ENCODE assay signal across 8 cellular contexts in genomic region chr11:808427-809286, GRCh38. TPM values are rescaled to one million over a fixed set of nuclear protein-coding genes. Genes with fewer than 3 reads are reported as not detected.
DNase-seq lines count a peak whose midpoint lies in the region; ATAC-seq, FAIRE-seq and TF ChIP-seq lines count a peak whose summit lies in the region.

No MANE protein-coding gene starts in this region.

- no peak for TF ChIP-seq POLR2A in GM12891 (IDR thresholded peaks at IDR 0.05; ENCODE audit: low read depth, low read length)

- H3K4me1 Mint-ChIP-seq in MCF 10A (ENCODE audit: insufficient read depth, unreplicated experiment), result peaks cover 12% of the 10 kb centered on the region
- H3K4me1 Mint-ChIP-seq in type B pancreatic cell (ENCODE audit: unreplicated experiment), result peaks cover 10% of the 10 kb centered on the region

- peak; percentile 67 for ATAC-seq in lung (ENCODE audit: insufficient read depth, low FRiP score)

- TF ChIP-seq CTCF in MCF 10A (IDR thresholded peaks at IDR 0.05; ENCODE audit: unreplicated experiment) (no peak), lung (IDR thresholded peaks at IDR 0.05; ENCODE audit: control extremely low read depth, extremely low read depth) (no peak), type B pancreatic cell (conservative IDR thresholded peaks at IDR 0.05) (no peak)

- 29 to 37% methylated on average over 31 to 36 of the region's 36 CpGs for WGBS in lung, 2 donors

- H3K9me3 Mint-ChIP-seq in MCF 10A (ENCODE audit: unreplicated experiment) (no peaks in the 10 kb centered on the region), type B pancreatic cell (no peaks in the 10 kb centered on the region)

- H3K27me3 Mint-ChIP-seq in MCF 10A (ENCODE audit: insufficient read depth, unreplicated experiment) (no peaks in the 10 kb centered on the region), type B pancreatic cell (no peaks in the 10 kb centered on the region)

- H3K4me3 Mint-ChIP-seq in MCF 10A (ENCODE audit: unreplicated experiment) (peak overlapping the region; percentile 95), type B pancreatic cell (peak overlapping the region; percentile 95)

- peak overlapping the region; percentile 94 to 97 for H3K27ac ChIP-seq in lung (ENCODE audit: low read depth in 1 of 2, low read length in 1 of 2)

- POLR2A ChIA-PET in MCF 10A (lab: Yijun Ruan, JAX) (interaction anchor here (0.7 to 8.3 kb wide), 22 partner anchors 8 to 599 kb away, joined by 3 to 149 read pairs (median 6); partner anchors contain the start of genes AP2A2, CD151, CEND1 and DEAF1), HEK293T (lab: Yijun Ruan, JAX) (interaction anchor here (0.5 to 2.2 kb wide), 11 partner anchors 10 to 89 kb away, joined by 3 to 39 read pairs (median 4); partner anchors contain the start of genes CD151, PNPLA2, POLR2L and TSPAN4)

- H3K36me3 ChIP-seq in lung (ENCODE audit: control insufficient read depth in 2 of 2, insufficient read depth in 2 of 2, low read length in 2 of 2), result peaks cover 0 to 24% of the 10 kb centered on the region in 2 donors

- H3K9me3 ChIP-seq in lung (ENCODE audit: control insufficient read depth in 2 of 2, insufficient read depth in 1 of 2, low read length in 1 of 2), result no peaks in the 10 kb centered on the region

- H3K27ac Mint-ChIP-seq in MCF 10A (ENCODE audit: low read depth, unreplicated experiment), result peak overlapping the region; percentile 97
- H3K27ac Mint-ChIP-seq in type B pancreatic cell, result peak overlapping the region; percentile 98

- FAIRE-seq in GM12891 (lab: Jason Lieb, UNC), result peak; percentile 35

- in situ Hi-C loops in KBM-7 (cut with MboI; ENCODE audit: low pct_unique_long_range_greater_than_20kb, low sequenced_read_pairs), result no loop called here

- H3K4me1 ChIP-seq in lung (ENCODE audit: control insufficient read depth in 2 of 2, insufficient read depth in 2 of 2, low read length in 2 of 2), result peaks cover 14% of the 10 kb centered on the region in 2 donors

- H3K36me3 Mint-ChIP-seq in MCF 10A (ENCODE audit: insufficient read depth, unreplicated experiment) (peaks cover 56% of the 10 kb centered on the region), type B pancreatic cell (no peaks in the 10 kb centered on the region)

- BruUV-seq in MCF 10A (replicated peaks; lab: Mats Ljungman, UMichigan), result TSS peak; percentile 73

- H3K4me3 ChIP-seq in lung, result peak overlapping the region; percentile 66

- DNase-seq in GM12891 (ENCODE audit: insufficient read length, low spot score) (no peak), M059J (ENCODE audit: low read depth) (peak; percentile 83), MCF 10A (ENCODE audit: unreplicated experiment) (no peak), lung (ENCODE audit: low spot score) (no peak), type B pancreatic cell (ENCODE audit: extremely low spot score, unreplicated experiment) (no peak), KBM-7 (no peak), HPDE6-E6E7 (ENCODE audit: extremely low spot score) (no peak), HEK293T (ENCODE audit: extremely low spot score) (no peak)

- no peaks in the 10 kb centered on the region for H3K27me3 ChIP-seq in lung (ENCODE audit: control insufficient read depth, insufficient read depth)

- CTCF ChIA-PET in MCF 10A (lab: Yijun Ruan, JAX) (interaction anchor here (0.7 to 0.8 kb wide), 2 partner anchors 44 to 110 kb away, joined by 3 to 4 read pairs; no protein-coding TSS in a partner anchor), HEK293T (lab: Yijun Ruan, JAX) (no interaction called here)

- intact Hi-C loops in MCF 10A (cut with micrococcal nuclease), result loop anchor here (5.0 kb wide), 1 partner anchor 34 kb away; the partner anchor contains the start of genes POLR2L and TSPAN4

TF ChIP-seq in GM12891, 5 proteins besides CTCF, POLR2A, EP300 and RAD21:
- no peak for TF ChIP-seq SPI1 (IDR thresholded peaks at IDR 0.05; ENCODE audit: low read depth, low read length)
- no peak for TF ChIP-seq PAX5 (IDR thresholded peaks at IDR 0.05; ENCODE audit: insufficient read depth, low read length, severe bottlenecking)
- TF ChIP-seq POLR2AphosphoS5 (IDR thresholded peaks at IDR 0.05; ENCODE audit: low read depth, low read length), result no peak
- no peak for TF ChIP-seq POU2F2 (IDR thresholded peaks at IDR 0.05; ENCODE audit: low read depth, low read length)
- no peak for TF ChIP-seq TAF1 (IDR thresholded peaks at IDR 0.05; ENCODE audit: low read depth, low read length)

TF ChIP-seq in HEK293T, 16 proteins besides CTCF, POLR2A, EP300 and RAD21:
- TF ChIP-seq LEF1 (IDR thresholded peaks at IDR 0.05; ENCODE audit: borderline replicate concordance) (no peak), ZNF384 (IDR thresholded peaks at IDR 0.05) (no peak), BHLHE40 (IDR thresholded peaks at IDR 0.05; ENCODE audit: borderline replicate concordance) (no peak), ELF4 (IDR thresholded peaks at IDR 0.05) (no peak), FOXA1 (IDR thresholded peaks at IDR 0.05) (no peak), FOXK2 (IDR thresholded peaks at IDR 0.05) (no peak)

RNA-seq across cellular contexts. Expression of gene RPLP2, which starts 1.1 kb away (rescaled TPM):
- polyA plus RNA-seq in GM12891 (2012; ENCODE audit: low read depth, missing spikeins), result 4,539 TPM
- 714 and 877 TPM in 2 replicates for total RNA-seq in M059J (2014; rRNA removed; shearing (Covaris generic))
- 1,886 and 2,142 TPM in 2 replicates for total RNA-seq in MCF 10A (2022)
- 1,000 to 10,000 TPM in 1 of 2 donors, 100 to 1,000 TPM in 1; 441 to 1,892 TPM for total RNA-seq in lung
- polyA plus RNA-seq in lung, result 1,000 to 10,000 TPM; 1,133 to 2,648 TPM
- total RNA-seq in type B pancreatic cell (ENCODE audit: low replicate concordance), result 1,985 and 2,207 TPM in 2 replicates

RNA-seq across cellular contexts. Expression of gene PIDD1, which starts 3.6 kb away (rescaled TPM):
- 22.4 TPM for polyA plus RNA-seq in GM12891 (2012; ENCODE audit: low read depth, missing spikeins)
- 3.3 and 8.2 TPM in 2 replicates for total RNA-seq in M059J (2014; rRNA removed; shearing (Covaris generic))
- total RNA-seq in MCF 10A (2022) (15.8 and 22.1 TPM in 2 replicates), lung (10 to 100 TPM in 1 of 2 donors, 1 to 10 TPM in 1; 8.7 to 15.3 TPM), type B pancreatic cell (ENCODE audit: low replicate concordance) (32.7 and 44.5 TPM in 2 replicates)
- polyA plus RNA-seq in lung, result 10 to 100 TPM in 1 of 2 donors, 1 to 10 TPM in 1; 8.5 to 16.9 TPM

RNA-seq across cellular contexts. Expression of gene PNPLA2, which starts 10.1 kb away (rescaled TPM):
- 14.8 TPM for polyA plus RNA-seq in GM12891 (2012; ENCODE audit: low read depth, missing spikeins)
- total RNA-seq in M059J (2014; rRNA removed; shearing (Covaris generic)), result 27.8 and 50.0 TPM in 2 replicates
- total RNA-seq in MCF 10A (2022), result 100 and 112 TPM in 2 replicates
- total RNA-seq in lung, result 100 to 1,000 TPM in 1 of 2 donors, 10 to 100 TPM in 1; 65.1 to 160 TPM
- polyA plus RNA-seq in lung, result 10 to 100 TPM; 76.1 to 92.4 TPM
- total RNA-seq in type B pancreatic cell (ENCODE audit: low replicate concordance), result 47.8 and 55.6 TPM in 2 replicates

RNA-seq across cellular contexts. Expression of gene SLC25A22, which starts 10.6 kb away (rescaled TPM):
- 8.2 TPM for polyA plus RNA-seq in GM12891 (2012; ENCODE audit: low read depth, missing spikeins)
- 7.5 and 26.5 TPM in 2 replicates for total RNA-seq in M059J (2014; rRNA removed; shearing (Covaris generic))
- 34.0 and 36.5 TPM in 2 replicates for total RNA-seq in MCF 10A (2022)
- 10 to 100 TPM; 10.6 to 38.2 TPM for total RNA-seq in lung
- polyA plus RNA-seq in lung, result 10 to 100 TPM; 18.6 to 36.4 TPM
- 31.6 and 35.6 TPM in 2 replicates for total RNA-seq in type B pancreatic cell (ENCODE audit: low replicate concordance)

RNA-seq across cellular contexts. Expression of gene CEND1, which starts 18.8 kb away (rescaled TPM):
- polyA plus RNA-seq in GM12891 (2012; ENCODE audit: low read depth, missing spikeins), result 3.7 TPM
- total RNA-seq in M059J (2014; rRNA removed; shearing (Covaris generic)), result not detected in 2 replicates
- total RNA-seq in MCF 10A (2022) (not detected in 2 replicates), lung (under 1 TPM in 1 of 2 donors, not detected in 1; 0.18 TPM), type B pancreatic cell (ENCODE audit: low replicate concordance) (0.17 and 0.89 TPM in 2 replicates)
- polyA plus RNA-seq in lung, result under 1 TPM; 0.10 to 0.14 TPM
